27 cellular contexts compared by ENCODE assay signal in genomic region chr7:46960974-46961373, GRCh38.
"Had no signal": no experiment of that assay in that cellular context is flagged by ENCODE, and none has a peak within 500 bp of the region (broad histone marks: within the 10 kb centered on the region; RNA-seq: fewer than 3 reads in every experiment).

No MANE protein-coding gene starts in this region.

- H3K9ac ChIP-seq: parathyroid adenoma had no signal

- H2AFZ ChIP-seq: hepatocyte, parathyroid adenoma had no signal

- H3K4me1 Mint-ChIP-seq: activated CD4-positive, alpha-beta T cell treated with anti-CD3 and anti-CD28 coated beads for 36 hours; activated CD8-positive, alpha-beta memory T cell treated with anti-CD3 and anti-CD28 coated beads, Interleukin-2, amount 10 ng/mL, durations not matched to agents 7 days and 5 days; activated naive CD4-positive, alpha-beta T cell treated with anti-CD3 and anti-CD28 coated beads, Interleukin-2, amount 50 U/mL, for 24 hours; activated naive CD8-positive, alpha-beta T cell treated with anti-CD3 and anti-CD28 coated beads, Interleukin-2, amount 50 U/mL, for 24 hours; naive thymus-derived CD8-positive, alpha-beta T cell; neural crest cell; T-helper 17 cell had no signal

- H3K9me3 ChIP-seq: suprapubic skin had no signal

- H3K4me2 ChIP-seq: hepatocyte had no signal

- H3K36me3 Mint-ChIP-seq: activated CD8-positive, alpha-beta memory T cell treated with anti-CD3 and anti-CD28 coated beads, Interleukin-2, amount 10 ng/mL, durations not matched to agents 7 days and 5 days had no signal

- H3K27ac Mint-ChIP-seq: activated CD4-positive, alpha-beta T cell treated with anti-CD3 and anti-CD28 coated beads for 36 hours; activated CD8-positive, alpha-beta memory T cell treated with anti-CD3 and anti-CD28 coated beads, Interleukin-2, amount 10 ng/mL, durations not matched to agents 7 days and 5 days; activated CD8-positive, alpha-beta T cell treated with anti-CD3 and anti-CD28 coated beads, Interleukin-2, amount 10 ng/mL, durations not matched to agents 7 days and 5 days; activated naive CD4-positive, alpha-beta T cell treated with anti-CD3 and anti-CD28 coated beads, Interleukin-2, amount 50 U/mL, for 24 hours; activated naive CD8-positive, alpha-beta T cell treated with anti-CD3 and anti-CD28 coated beads, Interleukin-2, amount 50 U/mL, for 24 hours; activated T-helper 2 cell treated with anti-CD3 and anti-CD28 coated beads, Interferon-gamma antibody, Interleukin-2, Interleukin-4, amounts not matched to agents 10 μg/mL and 5 μg/mL and 100 μg/mL, durations not matched to agents 14 hours and 24 hours and 36 hours; naive thymus-derived CD8-positive, alpha-beta T cell; T-helper 17 cell had no signal

- DNase-seq: activated CD4-positive, alpha-beta T cell treated with anti-CD3 and anti-CD28 coated beads for 36 hours; activated CD4-positive, CD25-positive, alpha-beta regulatory T cell; activated CD8-positive, alpha-beta memory T cell treated with anti-CD3 and anti-CD28 coated beads, Interleukin-2, amount 10 ng/mL, durations not matched to agents 7 days and 5 days; activated CD8-positive, alpha-beta T cell treated with anti-CD3 and anti-CD28 coated beads, Interleukin-2, amount 10 ng/mL, durations not matched to agents 7 days and 5 days; activated naive CD8-positive, alpha-beta T cell treated with anti-CD3 and anti-CD28 coated beads, Interleukin-2, amount 50 U/mL, for 24 hours; activated T-cell treated with anti-CD3 and anti-CD28 coated beads, Interleukin-2, amount 50 U/mL, for 48 hours; dorsolateral prefrontal cortex; effector memory CD4-positive, alpha-beta T cell; left cardiac atrium; midbrain; naive thymus-derived CD8-positive, alpha-beta T cell; nucleus accumbens; psoas muscle; stimulated activated naive CD4-positive, alpha-beta T cell; T-helper 17 cell; T1000; tibial artery; upper lobe of right lung had no signal

- H3K4me3 ChIP-seq: coronary artery, dorsolateral prefrontal cortex, esophagus muscularis mucosa, hepatocyte, psoas muscle, right atrium auricular region, suprapubic skin, tibial artery, upper lobe of right lung had no signal

- H3K4me3 Mint-ChIP-seq: activated CD4-positive, alpha-beta T cell treated with anti-CD3 and anti-CD28 coated beads for 36 hours; activated CD8-positive, alpha-beta memory T cell treated with anti-CD3 and anti-CD28 coated beads, Interleukin-2, amount 10 ng/mL, durations not matched to agents 7 days and 5 days; activated CD8-positive, alpha-beta T cell treated with anti-CD3 and anti-CD28 coated beads, Interleukin-2, amount 10 ng/mL, durations not matched to agents 7 days and 5 days; activated naive CD4-positive, alpha-beta T cell treated with anti-CD3 and anti-CD28 coated beads, Interleukin-2, amount 50 U/mL, for 24 hours; activated naive CD8-positive, alpha-beta T cell treated with anti-CD3 and anti-CD28 coated beads, Interleukin-2, amount 50 U/mL, for 24 hours; naive thymus-derived CD8-positive, alpha-beta T cell; neural crest cell; T-helper 17 cell had no signal

- H3K27me3 ChIP-seq: dorsolateral prefrontal cortex, esophagus muscularis mucosa, hepatocyte, right atrium auricular region, suprapubic skin, tibial artery, upper lobe of right lung had no signal

- H3K27me3 Mint-ChIP-seq: activated CD4-positive, alpha-beta T cell treated with anti-CD3 and anti-CD28 coated beads for 36 hours; activated CD8-positive, alpha-beta memory T cell treated with anti-CD3 and anti-CD28 coated beads, Interleukin-2, amount 10 ng/mL, durations not matched to agents 7 days and 5 days; activated naive CD4-positive, alpha-beta T cell treated with anti-CD3 and anti-CD28 coated beads, Interleukin-2, amount 50 U/mL, for 24 hours; activated naive CD8-positive, alpha-beta T cell treated with anti-CD3 and anti-CD28 coated beads, Interleukin-2, amount 50 U/mL, for 24 hours; naive thymus-derived CD8-positive, alpha-beta T cell; T-helper 17 cell had no signal

- H3K79me2 ChIP-seq: hepatocyte, parathyroid adenoma had no signal

- H3K27ac ChIP-seq: coronary artery, dorsolateral prefrontal cortex, esophagus muscularis mucosa, hepatocyte, parathyroid adenoma, psoas muscle, right atrium auricular region, suprapubic skin, tibial artery, upper lobe of right lung had no signal

- H3K36me3 ChIP-seq: esophagus muscularis mucosa, right atrium auricular region, suprapubic skin, tibial artery, upper lobe of right lung had no signal

- H3K4me1 ChIP-seq: esophagus muscularis mucosa, parathyroid adenoma, psoas muscle, right atrium auricular region, suprapubic skin, tibial artery, upper lobe of right lung had no signal
